1 cellular context compared by ENCODE assay signal in the genomic region with DNA sequence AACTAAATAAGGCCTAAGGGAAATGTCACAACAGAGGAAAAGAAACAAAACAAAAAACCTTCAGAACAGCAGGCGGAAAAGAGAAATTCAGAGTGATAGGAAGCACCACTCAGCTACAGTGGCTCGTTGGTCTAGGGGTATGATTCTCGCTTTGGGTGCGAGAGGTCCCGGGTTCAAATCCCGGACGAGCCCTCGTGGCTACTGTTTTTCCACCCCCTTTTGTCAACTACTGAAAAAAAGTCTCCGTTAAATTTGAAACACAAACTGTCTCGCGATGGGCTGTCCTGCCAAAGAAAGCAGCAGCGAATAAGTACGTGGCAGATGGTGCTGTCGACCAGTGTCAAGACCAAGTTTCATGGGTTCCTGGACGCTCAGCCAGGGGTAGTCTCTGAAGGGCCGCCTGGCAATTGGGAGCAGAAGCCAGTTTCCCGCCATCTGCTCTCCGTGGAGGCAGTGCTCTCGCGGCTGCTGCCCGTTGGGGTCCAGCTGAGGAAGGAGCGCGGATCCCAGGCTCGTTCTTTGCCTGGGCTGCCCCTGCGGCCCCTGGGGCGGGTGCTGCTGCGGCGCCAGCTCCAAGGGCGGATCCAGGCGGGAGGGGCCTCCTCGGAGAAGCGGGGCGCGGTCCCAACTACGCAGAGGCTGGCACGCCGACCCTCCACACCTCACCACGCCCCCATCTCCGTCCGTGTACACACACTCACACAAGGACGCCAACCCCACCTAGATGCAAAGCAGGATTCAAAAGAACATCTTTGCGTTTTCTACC.
TF ChIP-seq lines count a peak whose summit lies in the region.

A gene with protein sequence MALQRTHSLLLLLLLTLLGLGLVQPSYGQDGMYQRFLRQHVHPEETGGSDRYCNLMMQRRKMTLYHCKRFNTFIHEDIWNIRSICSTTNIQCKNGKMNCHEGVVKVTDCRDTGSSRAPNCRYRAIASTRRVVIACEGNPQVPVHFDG (plus strand): TSS at position 665 of the 766 bp plus-strand sequence. CDS start 14,812 bp downstream, outside the sequence.

TF ChIP-seq in K562, 482 proteins besides CTCF, POLR2A, EP300 and RAD21 (continued from another document and continues in another):
- TF ChIP-seq, protein P1, sequence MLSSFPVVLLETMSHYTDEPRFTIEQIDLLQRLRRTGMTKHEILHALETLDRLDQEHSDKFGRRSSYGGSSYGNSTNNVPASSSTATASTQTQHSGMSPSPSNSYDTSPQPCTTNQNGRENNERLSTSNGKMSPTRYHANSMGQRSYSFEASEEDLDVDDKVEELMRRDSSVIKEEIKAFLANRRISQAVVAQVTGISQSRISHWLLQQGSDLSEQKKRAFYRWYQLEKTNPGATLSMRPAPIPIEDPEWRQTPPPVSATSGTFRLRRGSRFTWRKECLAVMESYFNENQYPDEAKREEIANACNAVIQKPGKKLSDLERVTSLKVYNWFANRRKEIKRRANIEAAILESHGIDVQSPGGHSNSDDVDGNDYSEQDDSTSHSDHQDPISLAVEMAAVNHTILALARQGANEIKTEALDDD (IDR thresholded peaks at IDR 0.05) = no peak
- TF ChIP-seq, protein P2, sequence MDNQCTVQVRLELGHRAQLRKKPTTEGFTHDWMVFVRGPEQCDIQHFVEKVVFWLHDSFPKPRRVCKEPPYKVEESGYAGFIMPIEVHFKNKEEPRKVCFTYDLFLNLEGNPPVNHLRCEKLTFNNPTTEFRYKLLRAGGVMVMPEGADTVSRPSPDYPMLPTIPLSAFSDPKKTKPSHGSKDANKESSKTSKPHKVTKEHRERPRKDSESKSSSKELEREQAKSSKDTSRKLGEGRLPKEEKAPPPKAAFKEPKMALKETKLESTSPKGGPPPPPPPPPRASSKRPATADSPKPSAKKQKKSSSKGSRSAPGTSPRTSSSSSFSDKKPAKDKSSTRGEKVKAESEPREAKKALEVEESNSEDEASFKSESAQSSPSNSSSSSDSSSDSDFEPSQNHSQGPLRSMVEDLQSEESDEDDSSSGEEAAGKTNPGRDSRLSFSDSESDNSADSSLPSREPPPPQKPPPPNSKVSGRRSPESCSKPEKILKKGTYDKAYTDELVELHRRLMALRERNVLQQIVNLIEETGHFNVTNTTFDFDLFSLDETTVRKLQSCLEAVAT (IDR thresholded peaks at IDR 0.05) = no peak
- 0 out of 4 replicates have a peak, but pooled peaks have one; percentile 9 to 34 for TF ChIP-seq NRF1 (conservative IDR thresholded peaks at IDR 0.05 in 1 of 2, IDR thresholded peaks at IDR 0.05 in 1 of 2)
- no peak for TF ChIP-seq KAT7 (CRISPR knock-in tag; IDR thresholded peaks at IDR 0.05; ENCODE audit: borderline replicate concordance)
- TF ChIP-seq ZNF77 (CRISPR knock-in tag; IDR thresholded peaks at IDR 0.05) = no peak
- no peak for TF ChIP-seq SOX6 (IDR thresholded peaks at IDR 0.05)
- TF ChIP-seq TAF1 (IDR thresholded peaks at IDR 0.05; ENCODE audit: control insufficient read depth, extremely low read depth, insufficient read depth, low read length, severe bottlenecking) = no peak
- no peak for TF ChIP-seq ZNF174 (CRISPR knock-in tag; IDR thresholded peaks at IDR 0.05)
- TF ChIP-seq SAP30 (IDR thresholded peaks at IDR 0.05; ENCODE audit: borderline replicate concordance, insufficient read depth, low read depth, low read length, poor library complexity, severe bottlenecking) = peak; percentile 27
- TF ChIP-seq COPS2 (conservative IDR thresholded peaks at IDR 0.05) = no peak
- TF ChIP-seq, protein P3, sequence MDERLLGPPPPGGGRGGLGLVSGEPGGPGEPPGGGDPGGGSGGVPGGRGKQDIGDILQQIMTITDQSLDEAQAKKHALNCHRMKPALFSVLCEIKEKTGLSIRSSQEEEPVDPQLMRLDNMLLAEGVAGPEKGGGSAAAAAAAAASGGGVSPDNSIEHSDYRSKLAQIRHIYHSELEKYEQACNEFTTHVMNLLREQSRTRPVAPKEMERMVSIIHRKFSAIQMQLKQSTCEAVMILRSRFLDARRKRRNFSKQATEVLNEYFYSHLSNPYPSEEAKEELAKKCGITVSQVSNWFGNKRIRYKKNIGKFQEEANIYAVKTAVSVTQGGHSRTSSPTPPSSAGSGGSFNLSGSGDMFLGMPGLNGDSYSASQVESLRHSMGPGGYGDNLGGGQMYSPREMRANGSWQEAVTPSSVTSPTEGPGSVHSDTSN (CRISPR knock-in tag; IDR thresholded peaks at IDR 0.05; ENCODE audit: low read depth) = no peak
- TF ChIP-seq, protein P3 (tag; conservative IDR thresholded peaks at IDR 0.05; ENCODE audit: low read depth) = no peak
- TF ChIP-seq MTA1 (IDR thresholded peaks at IDR 0.05; ENCODE audit: borderline replicate concordance) = no peak
- TF ChIP-seq, protein P4, sequence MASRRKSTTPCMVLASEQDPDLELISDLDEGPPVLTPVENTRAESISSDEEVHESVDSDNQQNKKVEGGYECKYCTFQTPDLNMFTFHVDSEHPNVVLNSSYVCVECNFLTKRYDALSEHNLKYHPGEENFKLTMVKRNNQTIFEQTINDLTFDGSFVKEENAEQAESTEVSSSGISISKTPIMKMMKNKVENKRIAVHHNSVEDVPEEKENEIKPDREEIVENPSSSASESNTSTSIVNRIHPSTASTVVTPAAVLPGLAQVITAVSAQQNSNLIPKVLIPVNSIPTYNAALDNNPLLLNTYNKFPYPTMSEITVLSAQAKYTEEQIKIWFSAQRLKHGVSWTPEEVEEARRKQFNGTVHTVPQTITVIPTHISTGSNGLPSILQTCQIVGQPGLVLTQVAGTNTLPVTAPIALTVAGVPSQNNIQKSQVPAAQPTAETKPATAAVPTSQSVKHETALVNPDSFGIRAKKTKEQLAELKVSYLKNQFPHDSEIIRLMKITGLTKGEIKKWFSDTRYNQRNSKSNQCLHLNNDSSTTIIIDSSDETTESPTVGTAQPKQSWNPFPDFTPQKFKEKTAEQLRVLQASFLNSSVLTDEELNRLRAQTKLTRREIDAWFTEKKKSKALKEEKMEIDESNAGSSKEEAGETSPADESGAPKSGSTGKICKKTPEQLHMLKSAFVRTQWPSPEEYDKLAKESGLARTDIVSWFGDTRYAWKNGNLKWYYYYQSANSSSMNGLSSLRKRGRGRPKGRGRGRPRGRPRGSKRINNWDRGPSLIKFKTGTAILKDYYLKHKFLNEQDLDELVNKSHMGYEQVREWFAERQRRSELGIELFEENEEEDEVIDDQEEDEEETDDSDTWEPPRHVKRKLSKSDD (conservative IDR thresholded peaks at IDR 0.05; ENCODE audit: low read length) = no peak
- no peak for TF ChIP-seq ZNF551 (CRISPR knock-in tag; IDR thresholded peaks at IDR 0.05)
- TF ChIP-seq, protein P5, sequence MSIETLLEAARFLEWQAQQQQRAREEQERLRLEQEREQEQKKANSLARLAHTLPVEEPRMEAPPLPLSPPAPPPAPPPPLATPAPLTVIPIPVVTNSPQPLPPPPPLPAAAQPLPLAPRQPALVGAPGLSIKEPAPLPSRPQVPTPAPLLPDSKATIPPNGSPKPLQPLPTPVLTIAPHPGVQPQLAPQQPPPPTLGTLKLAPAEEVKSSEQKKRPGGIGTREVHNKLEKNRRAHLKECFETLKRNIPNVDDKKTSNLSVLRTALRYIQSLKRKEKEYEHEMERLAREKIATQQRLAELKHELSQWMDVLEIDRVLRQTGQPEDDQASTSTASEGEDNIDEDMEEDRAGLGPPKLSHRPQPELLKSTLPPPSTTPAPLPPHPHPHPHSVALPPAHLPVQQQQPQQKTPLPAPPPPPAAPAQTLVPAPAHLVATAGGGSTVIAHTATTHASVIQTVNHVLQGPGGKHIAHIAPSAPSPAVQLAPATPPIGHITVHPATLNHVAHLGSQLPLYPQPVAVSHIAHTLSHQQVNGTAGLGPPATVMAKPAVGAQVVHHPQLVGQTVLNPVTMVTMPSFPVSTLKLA (conservative IDR thresholded peaks at IDR 0.05) = peak; percentile 45 to 49
- TF ChIP-seq, protein P6, sequence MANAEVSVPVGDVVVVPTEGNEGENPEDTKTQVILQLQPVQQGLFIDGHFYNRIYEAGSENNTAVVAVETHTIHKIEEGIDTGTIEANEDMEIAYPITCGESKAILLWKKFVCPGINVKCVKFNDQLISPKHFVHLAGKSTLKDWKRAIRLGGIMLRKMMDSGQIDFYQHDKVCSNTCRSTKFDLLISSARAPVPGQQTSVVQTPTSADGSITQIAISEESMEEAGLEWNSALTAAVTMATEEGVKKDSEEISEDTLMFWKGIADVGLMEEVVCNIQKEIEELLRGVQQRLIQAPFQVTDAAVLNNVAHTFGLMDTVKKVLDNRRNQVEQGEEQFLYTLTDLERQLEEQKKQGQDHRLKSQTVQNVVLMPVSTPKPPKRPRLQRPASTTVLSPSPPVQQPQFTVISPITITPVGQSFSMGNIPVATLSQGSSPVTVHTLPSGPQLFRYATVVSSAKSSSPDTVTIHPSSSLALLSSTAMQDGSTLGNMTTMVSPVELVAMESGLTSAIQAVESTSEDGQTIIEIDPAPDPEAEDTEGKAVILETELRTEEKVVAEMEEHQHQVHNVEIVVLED (CRISPR knock-in tag; IDR thresholded peaks at IDR 0.05) = no peak
- TF ChIP-seq ZNF274 (IDR thresholded peaks at IDR 0.05; ENCODE audit: borderline replicate concordance, low read depth, low read length) = 0 out of 2 replicates have a peak, but pooled peaks have one; percentile 28
- TF ChIP-seq, protein P7, sequence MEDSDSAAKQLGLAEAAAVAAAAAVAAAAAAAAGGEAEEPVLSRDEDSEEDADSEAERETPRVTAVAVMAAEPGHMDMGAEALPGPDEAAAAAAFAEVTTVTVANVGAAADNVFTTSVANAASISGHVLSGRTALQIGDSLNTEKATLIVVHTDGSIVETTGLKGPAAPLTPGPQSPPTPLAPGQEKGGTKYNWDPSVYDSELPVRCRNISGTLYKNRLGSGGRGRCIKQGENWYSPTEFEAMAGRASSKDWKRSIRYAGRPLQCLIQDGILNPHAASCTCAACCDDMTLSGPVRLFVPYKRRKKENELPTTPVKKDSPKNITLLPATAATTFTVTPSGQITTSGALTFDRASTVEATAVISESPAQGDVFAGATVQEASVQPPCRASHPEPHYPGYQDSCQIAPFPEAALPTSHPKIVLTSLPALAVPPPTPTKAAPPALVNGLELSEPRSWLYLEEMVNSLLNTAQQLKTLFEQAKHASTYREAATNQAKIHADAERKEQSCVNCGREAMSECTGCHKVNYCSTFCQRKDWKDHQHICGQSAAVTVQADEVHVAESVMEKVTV (CRISPR knock-in tag; IDR thresholded peaks at IDR 0.05) = no peak
- TF ChIP-seq, protein P8, sequence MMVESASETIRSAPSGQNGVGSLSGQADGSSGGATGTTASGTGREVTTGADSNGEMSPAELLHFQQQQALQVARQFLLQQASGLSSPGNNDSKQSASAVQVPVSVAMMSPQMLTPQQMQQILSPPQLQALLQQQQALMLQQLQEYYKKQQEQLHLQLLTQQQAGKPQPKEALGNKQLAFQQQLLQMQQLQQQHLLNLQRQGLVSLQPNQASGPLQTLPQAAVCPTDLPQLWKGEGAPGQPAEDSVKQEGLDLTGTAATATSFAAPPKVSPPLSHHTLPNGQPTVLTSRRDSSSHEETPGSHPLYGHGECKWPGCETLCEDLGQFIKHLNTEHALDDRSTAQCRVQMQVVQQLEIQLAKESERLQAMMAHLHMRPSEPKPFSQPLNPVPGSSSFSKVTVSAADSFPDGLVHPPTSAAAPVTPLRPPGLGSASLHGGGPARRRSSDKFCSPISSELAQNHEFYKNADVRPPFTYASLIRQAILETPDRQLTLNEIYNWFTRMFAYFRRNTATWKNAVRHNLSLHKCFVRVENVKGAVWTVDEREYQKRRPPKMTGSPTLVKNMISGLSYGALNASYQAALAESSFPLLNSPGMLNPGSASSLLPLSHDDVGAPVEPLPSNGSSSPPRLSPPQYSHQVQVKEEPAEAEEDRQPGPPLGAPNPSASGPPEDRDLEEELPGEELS (CRISPR knock-in tag; IDR thresholded peaks at IDR 0.05; ENCODE audit: borderline replicate concordance) = 0 out of 2 replicates have a peak, but pooled peaks have one; percentile 24
- TF ChIP-seq ZNF764 (CRISPR knock-in tag; IDR thresholded peaks at IDR 0.05; ENCODE audit: low read depth) = 0 out of 2 replicates have a peak, but pooled peaks have one; percentile 57
- no peak for TF ChIP-seq SPI1 (IDR thresholded peaks at IDR 0.05; ENCODE audit: borderline replicate concordance, low read depth, low read length)
- TF ChIP-seq, protein P9, sequence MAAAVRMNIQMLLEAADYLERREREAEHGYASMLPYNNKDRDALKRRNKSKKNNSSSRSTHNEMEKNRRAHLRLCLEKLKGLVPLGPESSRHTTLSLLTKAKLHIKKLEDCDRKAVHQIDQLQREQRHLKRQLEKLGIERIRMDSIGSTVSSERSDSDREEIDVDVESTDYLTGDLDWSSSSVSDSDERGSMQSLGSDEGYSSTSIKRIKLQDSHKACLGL (CRISPR knock-in tag; IDR thresholded peaks at IDR 0.05; ENCODE audit: borderline replicate concordance, poor library complexity, severe bottlenecking) = no peak
- 0 out of 2 replicates have a peak, but pooled peaks have one; percentile 15 for TF ChIP-seq KLF13 (tag; IDR thresholded peaks at IDR 0.05; ENCODE audit: borderline replicate concordance, low read depth)
- no peak for TF ChIP-seq PTRF (tag; IDR thresholded peaks at IDR 0.05)
- no peak for TF ChIP-seq ZNF76 (CRISPR knock-in tag; IDR thresholded peaks at IDR 0.05; ENCODE audit: borderline replicate concordance)
- no peak for TF ChIP-seq ZNF3 (CRISPR knock-in tag; IDR thresholded peaks at IDR 0.05)
- TF ChIP-seq, protein P10, sequence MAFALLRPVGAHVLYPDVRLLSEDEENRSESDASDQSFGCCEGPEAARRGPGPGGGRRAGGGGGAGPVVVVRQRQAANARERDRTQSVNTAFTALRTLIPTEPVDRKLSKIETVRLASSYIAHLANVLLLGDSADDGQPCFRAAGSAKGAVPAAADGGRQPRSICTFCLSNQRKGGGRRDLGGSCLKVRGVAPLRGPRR (CRISPR knock-in tag; IDR thresholded peaks at IDR 0.05) = no peak
- TF ChIP-seq, protein P11, sequence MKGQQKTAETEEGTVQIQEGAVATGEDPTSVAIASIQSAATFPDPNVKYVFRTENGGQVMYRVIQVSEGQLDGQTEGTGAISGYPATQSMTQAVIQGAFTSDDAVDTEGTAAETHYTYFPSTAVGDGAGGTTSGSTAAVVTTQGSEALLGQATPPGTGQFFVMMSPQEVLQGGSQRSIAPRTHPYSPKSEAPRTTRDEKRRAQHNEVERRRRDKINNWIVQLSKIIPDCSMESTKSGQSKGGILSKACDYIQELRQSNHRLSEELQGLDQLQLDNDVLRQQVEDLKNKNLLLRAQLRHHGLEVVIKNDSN (CRISPR knock-in tag; IDR thresholded peaks at IDR 0.05) = no peak
- no peak for TF ChIP-seq ZNF133 (CRISPR knock-in tag; IDR thresholded peaks at IDR 0.05)
- TF ChIP-seq FOXJ3 (CRISPR knock-in tag; IDR thresholded peaks at IDR 0.05) = no peak
- TF ChIP-seq, protein P12, sequence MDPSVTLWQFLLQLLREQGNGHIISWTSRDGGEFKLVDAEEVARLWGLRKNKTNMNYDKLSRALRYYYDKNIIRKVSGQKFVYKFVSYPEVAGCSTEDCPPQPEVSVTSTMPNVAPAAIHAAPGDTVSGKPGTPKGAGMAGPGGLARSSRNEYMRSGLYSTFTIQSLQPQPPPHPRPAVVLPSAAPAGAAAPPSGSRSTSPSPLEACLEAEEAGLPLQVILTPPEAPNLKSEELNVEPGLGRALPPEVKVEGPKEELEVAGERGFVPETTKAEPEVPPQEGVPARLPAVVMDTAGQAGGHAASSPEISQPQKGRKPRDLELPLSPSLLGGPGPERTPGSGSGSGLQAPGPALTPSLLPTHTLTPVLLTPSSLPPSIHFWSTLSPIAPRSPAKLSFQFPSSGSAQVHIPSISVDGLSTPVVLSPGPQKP (CRISPR knock-in tag; IDR thresholded peaks at IDR 0.05) = no peak
- peak; percentile 88 for TF ChIP-seq CHD2 (IDR thresholded peaks at IDR 0.05; ENCODE audit: low read depth, low read length)
- peak; percentile 72 for TF ChIP-seq L3MBTL2 (IDR thresholded peaks at IDR 0.05)
- TF ChIP-seq PML (IDR thresholded peaks at IDR 0.05; ENCODE audit: low read length) = no peak
